Comparison of ENCODE assay signal across 8 cellular contexts in genomic region chr1:19312782-19313635, GRCh38. TPM values are rescaled to one million over a fixed set of nuclear protein-coding genes. Genes with fewer than 3 reads are reported as not detected.
DNase-seq lines count a peak whose midpoint lies in the region; ATAC-seq and TF ChIP-seq lines count a peak whose summit lies in the region.

No MANE protein-coding gene starts in this region.

- no peak overlapping the region for H2AFZ ChIP-seq in OCI-LY3 (ENCODE audit: low read depth, low read length)

- H3K9ac ChIP-seq in OCI-LY3 (ENCODE audit: low read length), result peak overlapping the region; percentile 84
- peak overlapping the region; percentile 81 for H3K9ac ChIP-seq in endodermal cell (ENCODE audit: extremely low read depth, low read length, poor library complexity, severe bottlenecking)

- no peaks in the 10 kb centered on the region for H4K20me1 ChIP-seq in OCI-LY3 (ENCODE audit: insufficient read depth, low read length)

- H3K4me2 ChIP-seq in OCI-LY3 (ENCODE audit: low read length), result peak overlapping the region; percentile 82

- no peaks in the 10 kb centered on the region for H3K9me3 Mint-ChIP-seq in CD4-positive, CD25-positive, alpha-beta regulatory T cell
- no peaks in the 10 kb centered on the region for H3K9me3 Mint-ChIP-seq in endodermal cell

- H3K4me3 Mint-ChIP-seq in CD4-positive, CD25-positive, alpha-beta regulatory T cell, result peak overlapping the region; percentile 86 to 99 (median 89)
- H3K4me3 Mint-ChIP-seq in endodermal cell, result peak overlapping the region; percentile 78

- peak overlapping the region; percentile 51 for H3K27ac ChIP-seq in CD4-positive, CD25-positive, alpha-beta regulatory T cell (ENCODE audit: insufficient read depth, low read length, poor library complexity, severe bottlenecking)
- H3K27ac ChIP-seq in OCI-LY3 (ENCODE audit: low read length), result peak overlapping the region; percentile 98
- H3K27ac ChIP-seq in endodermal cell (ENCODE audit: low read depth, low read length), result no peak overlapping the region
- peak overlapping the region; percentile 81 for H3K27ac ChIP-seq in neutrophil

- WGBS in endodermal cell (ENCODE audit: insufficient coverage in 1 of 2, insufficient read length in 1 of 2), 2 experiments, result 56 to 65% methylated on average over 12 to 20 of the region's 20 CpGs

- peak overlapping the region; percentile 59 to 82 (median 72) for H3K27ac Mint-ChIP-seq in CD4-positive, CD25-positive, alpha-beta regulatory T cell
- H3K27ac Mint-ChIP-seq in endodermal cell, result peak overlapping the region; percentile 75

- no peak for ATAC-seq in CD4-positive, CD25-positive, alpha-beta regulatory T cell (ENCODE audit: low read depth in 2 of 2)
- ATAC-seq in GM21360 (IDR thresholded peaks at IDR 0.05; ENCODE audit: unreplicated experiment) (peak; percentile 23), GM21526 (IDR thresholded peaks at IDR 0.05; ENCODE audit: low FRiP score, unreplicated experiment) (no peak), HG03097 (IDR thresholded peaks at IDR 0.05; ENCODE audit: low FRiP score, unreplicated experiment) (no peak)

- H3K36me3 ChIP-seq in CD4-positive, CD25-positive, alpha-beta regulatory T cell (ENCODE audit: control insufficient read depth, insufficient read depth, low read length), result peaks cover 6% of the 10 kb centered on the region
- peaks cover 11% of the 10 kb centered on the region for H3K36me3 ChIP-seq in OCI-LY3 (replicated peaks; ENCODE audit: low read depth, low read length)
- H3K36me3 ChIP-seq in endodermal cell (ENCODE audit: control insufficient read depth, insufficient read depth, low read length), result peaks cover 13% of the 10 kb centered on the region
- peaks cover 13% of the 10 kb centered on the region for H3K36me3 ChIP-seq in neutrophil

- H3K36me3 Mint-ChIP-seq in CD4-positive, CD25-positive, alpha-beta regulatory T cell, result peaks cover 13% of the 10 kb centered on the region
- H3K36me3 Mint-ChIP-seq in endodermal cell (ENCODE audit: low read depth), result peaks cover 12% of the 10 kb centered on the region

- H3K9me3 ChIP-seq in CD4-positive, CD25-positive, alpha-beta regulatory T cell (ENCODE audit: control insufficient read depth in 2 of 2, low read length in 2 of 2), result no peaks in the 10 kb centered on the region
- H3K9me3 ChIP-seq in OCI-LY3 (ENCODE audit: insufficient read depth, low read length) (no peaks in the 10 kb centered on the region), endodermal cell (ENCODE audit: control insufficient read depth, low read length) (no peaks in the 10 kb centered on the region), neutrophil (no peaks in the 10 kb centered on the region)

- H3K27me3 Mint-ChIP-seq in CD4-positive, CD25-positive, alpha-beta regulatory T cell, result no peaks in the 10 kb centered on the region
- H3K27me3 Mint-ChIP-seq in endodermal cell (ENCODE audit: insufficient read depth), result no peaks in the 10 kb centered on the region

- peak overlapping the region; percentile 13 for H3K4me3 ChIP-seq in CD4-positive, CD25-positive, alpha-beta regulatory T cell (ENCODE audit: low read depth, low read length)
- H3K4me3 ChIP-seq in OCI-LY3 (ENCODE audit: low read length) (peak overlapping the region; percentile 99), endodermal cell (ENCODE audit: low read length) (peak overlapping the region; percentile 91), neutrophil (ENCODE audit: low read depth in 1 of 2, low read length in 1 of 2) (peak overlapping the region; percentile 86 to 95)

- H3K4me1 Mint-ChIP-seq in CD4-positive, CD25-positive, alpha-beta regulatory T cell, result peaks cover 0 to 50% (median 29%) of the 10 kb centered on the region in 4 donors
- H3K4me1 Mint-ChIP-seq in endodermal cell, result peaks cover 15% of the 10 kb centered on the region

- H3K4me1 ChIP-seq in CD4-positive, CD25-positive, alpha-beta regulatory T cell (ENCODE audit: control insufficient read depth, insufficient read depth, low read length, poor library complexity, severe bottlenecking), result peaks cover 26% of the 10 kb centered on the region
- H3K4me1 ChIP-seq in OCI-LY3 (ENCODE audit: low read length), result peaks cover 41% of the 10 kb centered on the region
- H3K4me1 ChIP-seq in endodermal cell (ENCODE audit: control insufficient read depth, insufficient read depth, low read length), result peaks cover 3% of the 10 kb centered on the region
- H3K4me1 ChIP-seq in neutrophil (ENCODE audit: control insufficient read depth in 1 of 2, insufficient read depth in 1 of 2, low read depth in 1 of 2, low read length in 1 of 2), result peaks cover 52 to 59% of the 10 kb centered on the region in 2 experiments

- H3K27me3 ChIP-seq in CD4-positive, CD25-positive, alpha-beta regulatory T cell (ENCODE audit: control insufficient read depth, insufficient read depth, low read length), result no peaks in the 10 kb centered on the region
- no peaks in the 10 kb centered on the region for H3K27me3 ChIP-seq in OCI-LY3 (ENCODE audit: low read depth, low read length)
- H3K27me3 ChIP-seq in endodermal cell (ENCODE audit: control insufficient read depth, insufficient read depth, low read length, poor library complexity, severe bottlenecking), result no peaks in the 10 kb centered on the region
- H3K27me3 ChIP-seq in neutrophil, result no peaks in the 10 kb centered on the region

- no peak for TF ChIP-seq CTCF in OCI-LY3 (IDR thresholded peaks at IDR 0.05; ENCODE audit: low read depth, low read length)
- no peak for TF ChIP-seq CTCF in endodermal cell (conservative IDR thresholded peaks at IDR 0.05)
- TF ChIP-seq CTCF in neutrophil (IDR thresholded peaks at IDR 0.05), result no peak

- peaks cover 78% of the 10 kb centered on the region for H3K79me2 ChIP-seq in OCI-LY3 (ENCODE audit: low read length)

- peak in 1 of 3 donors; percentile 23 for DNase-seq in CD4-positive, CD25-positive, alpha-beta regulatory T cell
- DNase-seq in endodermal cell (no peak), NCI-H2107 treated with DMSO at 0.1 percent for 48 hours (lab: John Stamatoyannopoulos, UW; ENCODE audit: unreplicated experiment) (no peak)

RNA-seq across cellular contexts. Expression of gene SLC66A1, which starts 0.9 kb away (rescaled TPM):
- 3.2 TPM for total RNA-seq in CD4-positive, CD25-positive, alpha-beta regulatory T cell
- polyA plus RNA-seq in CD4-positive, CD25-positive, alpha-beta regulatory T cell, result 1 to 10 TPM; 3.7 to 8.7 (median 5.8) TPM
- 10 to 100 TPM; 20.8 to 22.6 TPM for total RNA-seq in endodermal cell
- polyA plus RNA-seq in endodermal cell (2013, experiment 1 of 2), result 20.0 TPM
- polyA plus RNA-seq in endodermal cell (2013, experiment 2 of 2), result 18.9 TPM

RNA-seq across cellular contexts. Expression of gene AKR7A2, which starts 1.1 kb away (rescaled TPM):
- 20.5 TPM for total RNA-seq in CD4-positive, CD25-positive, alpha-beta regulatory T cell
- 100 to 1,000 TPM; 107 to 133 (median 115) TPM for polyA plus RNA-seq in CD4-positive, CD25-positive, alpha-beta regulatory T cell
- total RNA-seq in endodermal cell, result 10 to 100 TPM; 47.8 to 66.1 TPM
- polyA plus RNA-seq in endodermal cell (2013, experiment 1 of 2), result 53.1 TPM
- 52.3 TPM for polyA plus RNA-seq in endodermal cell (2013, experiment 2 of 2)

RNA-seq across cellular contexts. Expression of gene AKR7A3, which starts 24.4 kb away (rescaled TPM):
- 0.99 TPM for total RNA-seq in CD4-positive, CD25-positive, alpha-beta regulatory T cell
- under 1 TPM in 1 of 4 donors, not detected in 3; 0.25 TPM for polyA plus RNA-seq in CD4-positive, CD25-positive, alpha-beta regulatory T cell
- total RNA-seq in endodermal cell, result 1 to 10 TPM in 1 of 2 donors, under 1 TPM in 1; 0.92 to 2.0 TPM
- 0.85 TPM for polyA plus RNA-seq in endodermal cell (2013, experiment 1 of 2)
- 1.2 TPM for polyA plus RNA-seq in endodermal cell (2013, experiment 2 of 2)

Comparison
In these comparisons a context has a peak if more than half of its experiments do, and no peak if none do; other contexts are left out.
1. H3K4me3 ChIP-seq: peak in every context shown above with its lines; median percentile 99 in OCI-LY3; 91 in endodermal cell; 90 in neutrophil; 13 in CD4-positive, CD25-positive, alpha-beta regulatory T cell.